Comparison of ENCODE assay signal across 1 cellular context in genomic region chr19:36014029-36014924, GRCh38.
A peak's percentile ranks its signal among the peaks of the same experiment; 100 is the strongest.
TF ChIP-seq lines count a peak whose summit lies in the region.

Gene ALKBH6, minus strand, starts transcription at chr19:36014213. Its CDS starts 816 bp downstream, at chr19:36013397.

TF ChIP-seq in K562, 482 proteins besides CTCF, POLR2A, EP300 and RAD21 (continued from another document and continues in another):
- TF ChIP-seq ATF6 (CRISPR knock-in tag; IDR thresholded peaks at IDR 0.05) (no peak), CREM (IDR thresholded peaks at IDR 0.05; ENCODE audit: low read depth) (peak; percentile 80), HNRNPL (IDR thresholded peaks at IDR 0.05; ENCODE audit: low read depth, low read length) (no peak), ZNF740 (CRISPR knock-in tag; IDR thresholded peaks at IDR 0.05) (no peak), ZNF740 (tag; IDR thresholded peaks at IDR 0.05) (no peak), NBN (IDR thresholded peaks at IDR 0.05; ENCODE audit: low read depth) (no peak), ZNF561 (CRISPR knock-in tag; conservative IDR thresholded peaks at IDR 0.05) (no peak), ZHX1 (conservative IDR thresholded peaks at IDR 0.05; ENCODE audit: low read length) (no peak), KDM5B (IDR thresholded peaks at IDR 0.05; ENCODE audit: insufficient replicate concordance, low read depth, low read length) (peak; percentile 95), RB1 (IDR thresholded peaks at IDR 0.05; ENCODE audit: low read depth) (peak; percentile 74; the same call in 1 of the 2 replicates), RCOR1 (IDR thresholded peaks at IDR 0.05; ENCODE audit: borderline replicate concordance in 1 of 2, low read depth in 2 of 2, low read length in 2 of 2) (no peak), NFE2L1 (tag; IDR thresholded peaks at IDR 0.05; ENCODE audit: borderline replicate concordance, low read depth) (no peak), SPI1 (IDR thresholded peaks at IDR 0.05; ENCODE audit: borderline replicate concordance, low read depth, low read length) (0 out of 2 replicates have a peak, but pooled peaks have one; percentile 43), MLX (CRISPR knock-in tag; conservative IDR thresholded peaks at IDR 0.05) (no peak), ZBED1 (IDR thresholded peaks at IDR 0.05) (no peak), ETS1 (conservative IDR thresholded peaks at IDR 0.05; ENCODE audit: control insufficient read depth, low read depth, low read length) (0 out of 2 replicates have a peak, but pooled peaks have one; percentile 34), FIP1L1 (IDR thresholded peaks at IDR 0.05; ENCODE audit: low read depth, low read length, poor library complexity, severe bottlenecking) (no peak), RBBP5 (IDR thresholded peaks at IDR 0.05; ENCODE audit: borderline replicate concordance, insufficient read depth, low read length, poor library complexity, severe bottlenecking) (no peak), SP1 (CRISPR knock-in tag; IDR thresholded peaks at IDR 0.05) (peak; percentile 94), KLF13 (tag; IDR thresholded peaks at IDR 0.05; ENCODE audit: borderline replicate concordance, low read depth) (no peak), SMC3 (conservative IDR thresholded peaks at IDR 0.05; ENCODE audit: insufficient read depth, low read depth, low read length) (no peak), CEBPZ (IDR thresholded peaks at IDR 0.05; ENCODE audit: borderline replicate concordance, low read depth, low read length) (peak; percentile 91; the same call in 1 of the 2 replicates), RNF219 (CRISPR knock-in tag; IDR thresholded peaks at IDR 0.05) (no peak), TAF1 (IDR thresholded peaks at IDR 0.05; ENCODE audit: control insufficient read depth, extremely low read depth, insufficient read depth, low read length, severe bottlenecking) (peak; percentile 69), NFE2 (IDR thresholded peaks at IDR 0.05; ENCODE audit: low read depth) (no peak), MLLT1 (IDR thresholded peaks at IDR 0.05) (peak in 1 of 2 experiments; percentile 88; a peak in 2 of 4 replicates), TRIM24 (IDR thresholded peaks at IDR 0.05) (no peak), BCL6 (CRISPR knock-in tag; IDR thresholded peaks at IDR 0.05) (no peak), MIER1 (IDR thresholded peaks at IDR 0.05; ENCODE audit: low read depth) (peak; percentile 36; the same call in 1 of the 2 replicates), RFX7 (CRISPR knock-in tag; IDR thresholded peaks at IDR 0.05) (no peak)
